Comparison of ENCODE assay signal across 16 cellular contexts in genomic region chr7:102044641-102044983, GRCh38.
DNase-seq lines count a peak whose midpoint lies in the region; ATAC-seq and TF ChIP-seq lines count a peak whose summit lies in the region.
"Had no signal": no experiment of that assay in that cellular context is flagged by ENCODE, and none has a peak within 500 bp of the region (broad histone marks: within the 10 kb centered on the region; RNA-seq: fewer than 3 reads in every experiment).

No MANE protein-coding gene starts in this region.

- TF ChIP-seq CTCF in CD14-positive monocyte (IDR thresholded peaks at IDR 0.05) (no peak), gastroesophageal sphincter (IDR thresholded peaks at IDR 0.05) (no peak)

- peaks cover 0 to 1% (median 0%) of the 10 kb centered on the region in 7 donors for H3K9me3 Mint-ChIP-seq in CD14-positive monocyte
- no peaks in the 10 kb centered on the region for H3K9me3 Mint-ChIP-seq in activated naive CD8-positive, alpha-beta T cell treated with anti-CD3 and anti-CD28 coated beads for 36 hours
- H3K9me3 Mint-ChIP-seq: activated naive CD8-positive, alpha-beta T cell treated with anti-CD3 and anti-CD28 coated beads, Interleukin-2, amount 10 ng/mL, durations not matched to agents 7 days and 5 days; stimulated activated naive CD8-positive, alpha-beta T cell treated with anti-CD3 and anti-CD28 coated beads, Interleukin-15, amount 100 ng/mL, for 72 hours; T-helper 2 cell treated with Interferon-gamma antibody and Interleukin-4, amounts not matched to agents 5 μg/mL and 100 μg/mL, for 36 hours had no signal

- H3K9ac ChIP-seq in rectal smooth muscle tissue (ENCODE audit: low read length), result no peak overlapping the region
- H3K9ac ChIP-seq: KMS-11 had no signal

- H3K4me3 Mint-ChIP-seq in CD14-positive monocyte, result peak overlapping the region in 1 of 2 donors; percentile 69
- H3K4me3 Mint-ChIP-seq in activated naive CD8-positive, alpha-beta T cell treated with anti-CD3 and anti-CD28 coated beads for 36 hours, result no peak overlapping the region
- H3K4me3 Mint-ChIP-seq: activated CD4-positive, alpha-beta T cell treated with anti-CD3 and anti-CD28 coated beads for 36 hours; activated naive CD8-positive, alpha-beta T cell treated with anti-CD3 and anti-CD28 coated beads, Interleukin-2, amount 10 ng/mL, durations not matched to agents 7 days and 5 days; stimulated activated naive CD8-positive, alpha-beta T cell treated with anti-CD3 and anti-CD28 coated beads, Interleukin-15, amount 100 ng/mL, for 72 hours; T-helper 2 cell treated with Interferon-gamma antibody and Interleukin-4, amounts not matched to agents 5 μg/mL and 100 μg/mL, for 36 hours had no signal

- no peaks in the 10 kb centered on the region for H3K9me3 ChIP-seq in SJCRH30 (replicated peaks)
- H3K9me3 ChIP-seq in gastroesophageal sphincter, result no peaks in the 10 kb centered on the region
- H3K9me3 ChIP-seq: lower lobe of right lung, spleen had no signal

- peaks cover 0 to 2% (median 0%) of the 10 kb centered on the region in 3 donors for H3K27me3 Mint-ChIP-seq in CD14-positive monocyte (ENCODE audit: low read depth in 3 of 3)
- H3K27me3 Mint-ChIP-seq in activated naive CD8-positive, alpha-beta T cell treated with anti-CD3 and anti-CD28 coated beads for 36 hours, result no peaks in the 10 kb centered on the region
- H3K27me3 Mint-ChIP-seq: activated CD4-positive, alpha-beta T cell treated with anti-CD3 and anti-CD28 coated beads for 36 hours; activated naive CD8-positive, alpha-beta T cell treated with anti-CD3 and anti-CD28 coated beads, Interleukin-2, amount 10 ng/mL, durations not matched to agents 7 days and 5 days; stimulated activated naive CD8-positive, alpha-beta T cell treated with anti-CD3 and anti-CD28 coated beads, Interleukin-15, amount 100 ng/mL, for 72 hours had no signal

- no peaks in the 10 kb centered on the region for H3K27me3 ChIP-seq in SJCRH30
- no peaks in the 10 kb centered on the region for H3K27me3 ChIP-seq in gastroesophageal sphincter
- H3K27me3 ChIP-seq in rectal smooth muscle tissue (ENCODE audit: control insufficient read depth, insufficient read depth, low read length), result no peaks in the 10 kb centered on the region
- H3K27me3 ChIP-seq: spleen had no signal

- intact Hi-C loops in CD14-positive monocyte (cut with micrococcal nuclease), result no loop called here

- H3K4me3 ChIP-seq in SJCRH30, result peak overlapping the region; percentile 45
- H3K4me3 ChIP-seq in gastroesophageal sphincter, result peak overlapping the region in 1 of 2 donors; percentile 42
- H3K4me3 ChIP-seq in rectal smooth muscle tissue (ENCODE audit: low read length), result no peak overlapping the region

- H3K4me1 ChIP-seq in SJCRH30, result peaks cover 6% of the 10 kb centered on the region; the same call in 1 of the 2 replicates
- H3K4me1 ChIP-seq in gastroesophageal sphincter, result peaks cover 0 to 33% (median 12%) of the 10 kb centered on the region in 3 donors
- peaks cover 9% of the 10 kb centered on the region for H3K4me1 ChIP-seq in rectal smooth muscle tissue (ENCODE audit: control insufficient read depth, insufficient read depth, low read length)

- DNase-seq in CD14-positive monocyte (ENCODE audit: low spot score), result no peak
- DNase-seq in SJCRH30, result no peak
- DNase-seq in activated naive CD8-positive, alpha-beta T cell treated with anti-CD3 and anti-CD28 coated beads for 36 hours, result no peak
- DNase-seq in activated CD4-positive, alpha-beta T cell treated with anti-CD3 and anti-CD28 coated beads, Interleukin-2, amount 50 U/mL, for 4 hours, result no peak
- no peak for DNase-seq in dermis blood vessel endothelial cell
- DNase-seq in NCI-H1092 treated with DMSO at 0.1 percent for 48 hours (lab: John Stamatoyannopoulos, UW), result no peak
- DNase-seq: activated CD4-positive, alpha-beta T cell treated with anti-CD3 and anti-CD28 coated beads for 36 hours; activated naive CD8-positive, alpha-beta T cell treated with anti-CD3 and anti-CD28 coated beads, Interleukin-2, amount 10 ng/mL, durations not matched to agents 7 days and 5 days; AML-193; spleen; stimulated activated naive CD8-positive, alpha-beta T cell treated with anti-CD3 and anti-CD28 coated beads, Interleukin-15, amount 100 ng/mL, for 72 hours had no signal

- peaks cover 20 to 40% of the 10 kb centered on the region in 2 donors for H3K36me3 Mint-ChIP-seq in CD14-positive monocyte
- H3K36me3 Mint-ChIP-seq in activated naive CD8-positive, alpha-beta T cell treated with anti-CD3 and anti-CD28 coated beads for 36 hours, result no peaks in the 10 kb centered on the region
- H3K36me3 Mint-ChIP-seq: activated naive CD8-positive, alpha-beta T cell treated with anti-CD3 and anti-CD28 coated beads, Interleukin-2, amount 10 ng/mL, durations not matched to agents 7 days and 5 days had no signal

- ATAC-seq in gastroesophageal sphincter, result no peak
- ATAC-seq: activated CD4-positive, alpha-beta T cell treated with anti-CD3 and anti-CD28 coated beads for 36 hours; stimulated activated naive CD8-positive, alpha-beta T cell treated with anti-CD3 and anti-CD28 coated beads, Interleukin-15, amount 100 ng/mL, for 72 hours had no signal

- WGBS in gastroesophageal sphincter (ENCODE audit: low coverage in 1 of 2), 2 donors, result 83 to 100% methylated on average over 1 to 3 of the region's 6 CpGs

- TF ChIP-seq EP300 in gastroesophageal sphincter (IDR thresholded peaks at IDR 0.05), result no peak

- no peaks in the 10 kb centered on the region for H3K36me3 ChIP-seq in SJCRH30
- H3K36me3 ChIP-seq in gastroesophageal sphincter, result no peaks in the 10 kb centered on the region
- no peaks in the 10 kb centered on the region for H3K36me3 ChIP-seq in rectal smooth muscle tissue (ENCODE audit: control insufficient read depth, insufficient read depth, low read length)

- H3K27ac Mint-ChIP-seq in CD14-positive monocyte, result peak overlapping the region; percentile 24 to 86 (median 75)
- H3K27ac Mint-ChIP-seq in activated naive CD8-positive, alpha-beta T cell treated with anti-CD3 and anti-CD28 coated beads for 36 hours, result no peak overlapping the region
- H3K27ac Mint-ChIP-seq: activated CD4-positive, alpha-beta T cell treated with anti-CD3 and anti-CD28 coated beads for 36 hours; activated naive CD8-positive, alpha-beta T cell treated with anti-CD3 and anti-CD28 coated beads, Interleukin-2, amount 10 ng/mL, durations not matched to agents 7 days and 5 days; stimulated activated naive CD8-positive, alpha-beta T cell treated with anti-CD3 and anti-CD28 coated beads, Interleukin-15, amount 100 ng/mL, for 72 hours; T-helper 2 cell treated with Interferon-gamma antibody and Interleukin-4, amounts not matched to agents 5 μg/mL and 100 μg/mL, for 36 hours had no signal

- H3K27ac ChIP-seq in SJCRH30 (no peak overlapping the region), gastroesophageal sphincter (peak overlapping the region in 3 of 4 donors; percentile 61 to 69 (median 61)), rectal smooth muscle tissue (ENCODE audit: low read depth, low read length) (peak overlapping the region; percentile 38)
- H3K27ac ChIP-seq: KMS-11, lower lobe of right lung had no signal

- peaks cover 28% of the 10 kb centered on the region for H3K4me1 Mint-ChIP-seq in CD14-positive monocyte
- H3K4me1 Mint-ChIP-seq in activated naive CD8-positive, alpha-beta T cell treated with anti-CD3 and anti-CD28 coated beads for 36 hours, result peaks cover 22% of the 10 kb centered on the region
- H3K4me1 Mint-ChIP-seq: activated naive CD8-positive, alpha-beta T cell treated with anti-CD3 and anti-CD28 coated beads, Interleukin-2, amount 10 ng/mL, durations not matched to agents 7 days and 5 days had no signal

- TF ChIP-seq POLR2A in gastroesophageal sphincter (IDR thresholded peaks at IDR 0.05), result no peak
